8 cellular contexts compared by ENCODE assay signal in the genomic region with DNA sequence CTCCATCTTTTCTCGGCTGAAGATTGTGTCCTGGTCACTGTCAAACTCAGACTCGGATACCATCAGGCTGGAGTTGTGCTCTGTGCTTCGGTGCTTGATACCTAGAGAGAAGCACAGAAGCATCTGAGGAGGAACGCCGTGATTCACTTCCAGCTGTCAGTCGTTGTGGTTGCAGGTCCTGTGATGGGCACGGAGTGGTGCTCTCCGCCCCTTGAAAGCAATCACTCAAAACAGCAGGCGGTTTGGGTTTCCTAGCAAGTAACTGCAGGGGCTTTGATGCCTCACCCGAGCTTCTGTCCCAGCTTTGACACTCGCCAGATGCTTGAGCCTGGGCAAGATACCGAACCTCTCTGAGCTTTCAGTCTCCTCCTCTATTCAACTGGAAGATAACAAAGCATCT. TPM values are rescaled to one million over a fixed set of nuclear protein-coding genes. Genes with fewer than 3 reads are reported as not detected.
DNase-seq lines count a peak whose midpoint lies in the region; ATAC-seq, FAIRE-seq and TF ChIP-seq lines count a peak whose summit lies in the region.

No MANE protein-coding gene starts in this region.

- 31 to 36% methylated on average over 12 of the region's 12 CpGs for WGBS in aorta, 2 donors

- H3K9me3 ChIP-seq in aorta (ENCODE audit: control insufficient read depth, low read length), result no peaks in the 10 kb centered on the region

- H3K4me3 ChIP-seq in aorta (ENCODE audit: low read length in 2 of 2), result no peak overlapping the region

- no peak overlapping the region for H3K27ac ChIP-seq in aorta (ENCODE audit: low read depth in 1 of 2, low read length in 2 of 2)

- peaks cover 0 to 1% of the 10 kb centered on the region in 2 donors for H3K36me3 ChIP-seq in aorta (ENCODE audit: control insufficient read depth in 1 of 2, insufficient read depth in 2 of 2, low read length in 1 of 2)

- no peak for TF ChIP-seq CTCF in D721Med (IDR thresholded peaks at IDR 0.05; ENCODE audit: insufficient read depth, missing control alignments)
- no peak for TF ChIP-seq CTCF in omental fat pad (IDR thresholded peaks at IDR 0.05)

- peak; percentile 12 for DNase-seq in NOMO-1 treated with dmso at 0.1 percent for 144 hours (lab: John Stamatoyannopoulos, UW; ENCODE audit: unreplicated experiment)
- peak; percentile 35 for DNase-seq in activated naive CD4-positive, alpha-beta T cell treated with Interleukin-2 at 50 U/mL for 16 hours
- peak; percentile 1 to 18 (median 12) for DNase-seq in stimulated activated CD4-positive, alpha-beta T cell treated with anti-CD3 and anti-CD28 coated beads, TNF-alpha, amount 100 ng/mL, for 24 hours (ENCODE audit: low read depth in 3 of 3)
- DNase-seq in D721Med (ENCODE audit: insufficient read length, low spot score), result no peak
- no peak for DNase-seq in KG1 (lab: John Stamatoyannopoulos, UW)
- no peak for DNase-seq in omental fat pad (ENCODE audit: low spot score)
- no peak for DNase-seq in aorta

- ATAC-seq in GM21619 (IDR thresholded peaks at IDR 0.05; ENCODE audit: unreplicated experiment) (peak; percentile 60), omental fat pad (ENCODE audit: low FRiP score) (no peak), aorta (ENCODE audit: low FRiP score) (no peak)

- no peak for FAIRE-seq in D721Med (lab: Jason Lieb, UNC)

- no peaks in the 10 kb centered on the region for H3K4me1 ChIP-seq in aorta (ENCODE audit: control insufficient read depth in 1 of 2, insufficient read depth in 2 of 2, low read length in 2 of 2)

- H3K27me3 ChIP-seq in aorta (ENCODE audit: control insufficient read depth in 1 of 2, insufficient read depth in 2 of 2, low read length in 1 of 2), result no peaks in the 10 kb centered on the region

- intact Hi-C loops in aorta (cut with DNase I), result no loop called here

RNA-seq across cellular contexts. Expression of a gene that starts 52.5 kb away (rescaled TPM):
- 1 to 10 TPM; 3.8 to 6.1 (median 4.9) TPM for total RNA-seq in omental fat pad
- total RNA-seq in aorta, result 1 to 10 TPM; 5.1 to 8.2 TPM
- 1 to 10 TPM; 2.1 to 4.9 TPM for polyA plus RNA-seq in aorta

RNA-seq across cellular contexts. Expression of a gene that starts 57.9 kb away (rescaled TPM):
- total RNA-seq in omental fat pad (1 to 10 TPM; 3.6 to 9.7 (median 5.5) TPM), aorta (1 to 10 TPM; 7.3 to 8.2 TPM)
- 1 to 10 TPM in 1 of 2 donors, under 1 TPM in 1; 0.50 to 4.5 TPM for polyA plus RNA-seq in aorta

Comparison
In these comparisons a context has a peak if more than half of its experiments do, and no peak if none do; other contexts are left out.
1. DNase-seq: peak in NOMO-1 treated with dmso at 0.1 percent for 144 hours (single experiment), activated naive CD4-positive, alpha-beta T cell treated with Interleukin-2 at 50 U/mL for 16 hours (single experiment) and stimulated activated CD4-positive, alpha-beta T cell treated with anti-CD3 and anti-CD28 coated beads, TNF-alpha, amount 100 ng/mL, for 24 hours (3 of 3); none in D721Med (single experiment), KG1 (single experiment), omental fat pad (single experiment) and aorta (0 of 2).